Comparison of ENCODE assay signal across 24 cellular contexts in the genomic region with DNA sequence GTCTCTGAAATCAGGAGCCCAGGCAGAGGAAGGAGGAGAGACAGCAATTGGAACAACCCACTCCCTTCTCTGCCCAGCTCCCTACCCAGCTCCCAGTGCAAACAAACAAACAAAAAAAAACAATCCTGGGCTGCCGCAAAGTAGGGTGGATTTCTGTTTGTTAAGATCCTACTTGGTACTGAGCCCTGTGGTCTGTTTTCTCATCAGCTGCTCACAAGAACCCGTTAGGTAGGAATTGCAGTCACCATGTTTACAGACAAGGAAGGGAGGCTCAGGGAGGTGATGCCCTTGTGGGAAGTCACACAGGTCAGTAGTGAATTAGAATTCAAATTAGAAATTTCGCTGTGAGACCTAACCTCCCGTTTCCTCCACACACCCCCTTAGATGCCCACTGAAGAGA.
"Had no signal": no experiment of that assay in that cellular context is flagged by ENCODE, and none has a peak within 500 bp of the region (broad histone marks: within the 10 kb centered on the region; RNA-seq: fewer than 3 reads in every experiment).

No MANE protein-coding gene starts in this region.

- H3K9me3 Mint-ChIP-seq: activated CD4-positive, alpha-beta memory T cell treated with anti-CD3 and anti-CD28 coated beads, Interleukin-2, amount 10 ng/mL, durations not matched to agents 7 days and 5 days had no signal

- H3K4me3 ChIP-seq: K562, SK-N-MC had no signal

- H3K36me3 Mint-ChIP-seq: activated naive CD8-positive, alpha-beta T cell; T-cell had no signal

- H3K27ac ChIP-seq: SK-N-MC, WERI-Rb-1 had no signal

- ATAC-seq: activated CD4-positive, alpha-beta T cell treated with anti-CD3 and anti-CD28 coated beads for 36 hours; activated T-helper 17 cell treated with anti-CD3 and anti-CD28 coated beads, Interleukin-2, amount 50 U/mL, for 72 hours; K562; T-cell had no signal

- H3K4me3 Mint-ChIP-seq: activated CD4-positive, alpha-beta memory T cell treated with anti-CD3 and anti-CD28 coated beads, Interleukin-2, amount 10 ng/mL, durations not matched to agents 7 days and 5 days; activated CD4-positive, alpha-beta T cell treated with anti-CD3 and anti-CD28 coated beads for 36 hours; activated naive CD4-positive, alpha-beta T cell treated with anti-CD3 and anti-CD28 coated beads for 36 hours; activated naive CD8-positive, alpha-beta T cell; activated T-helper 17 cell treated with anti-CD3 and anti-CD28 coated beads, Interleukin-2, amount 50 U/mL, for 72 hours; T-cell had no signal

- DNase-seq: activated CD4-positive, alpha-beta memory T cell treated with anti-CD3 and anti-CD28 coated beads, Interleukin-2, amount 10 ng/mL, durations not matched to agents 7 days and 5 days; activated CD4-positive, alpha-beta T cell treated with anti-CD3 and anti-CD28 coated beads for 36 hours; activated CD4-positive, alpha-beta T cell treated with anti-CD3 and anti-CD28 coated beads, Interleukin-2, amount 50 U/mL, for 1 hour; activated gamma-delta T cell; activated naive CD4-positive, alpha-beta T cell treated with anti-CD3 and anti-CD28 coated beads for 36 hours; activated T-cell treated with anti-CD3 and anti-CD28 coated beads for 4 hours; activated T-cell treated with anti-CD3 and anti-CD28 coated beads, Interleukin-2, amount 50 U/mL, for 48 hours; amygdala; Karpas-422; NCI-H1048; NCI-H146; NCI-H187 treated with DMSO at 0.1 percent for 48 hours; NCI-H2171 treated with DMSO at 0.1 percent for 48 hours; NCI-H226; NCI-H69; SHP77; T-cell; T-helper 2 cell; T1000; WERI-Rb-1 had no signal

- H3K36me3 ChIP-seq: WERI-Rb-1 had no signal

- H3K27ac Mint-ChIP-seq: activated CD4-positive, alpha-beta memory T cell treated with anti-CD3 and anti-CD28 coated beads, Interleukin-2, amount 10 ng/mL, durations not matched to agents 7 days and 5 days; activated CD4-positive, alpha-beta T cell treated with anti-CD3 and anti-CD28 coated beads for 36 hours; activated naive CD4-positive, alpha-beta T cell treated with anti-CD3 and anti-CD28 coated beads for 36 hours; activated naive CD8-positive, alpha-beta T cell; activated T-helper 17 cell treated with anti-CD3 and anti-CD28 coated beads, Interleukin-2, amount 50 U/mL, for 72 hours; T-cell had no signal

- H3K4me1 Mint-ChIP-seq: activated CD4-positive, alpha-beta memory T cell treated with anti-CD3 and anti-CD28 coated beads, Interleukin-2, amount 10 ng/mL, durations not matched to agents 7 days and 5 days; activated CD4-positive, alpha-beta T cell treated with anti-CD3 and anti-CD28 coated beads for 36 hours; T-cell had no signal
